ENCODE assay signal across 14 cellular contexts in genomic region chr11:1560011-1560579, GRCh38. TPM values are rescaled to one million over a fixed set of nuclear protein-coding genes. Genes with fewer than 3 reads are reported as not detected.
DNase-seq lines count a peak whose midpoint lies in the region; ATAC-seq, FAIRE-seq and TF ChIP-seq lines count a peak whose summit lies in the region.
"Had no signal": no experiment of that assay in that cellular context is flagged by ENCODE, and none has a peak within 500 bp of the region (broad histone marks: within the 10 kb centered on the region; RNA-seq: fewer than 3 reads in every experiment).

No MANE protein-coding gene starts in this region.

- no peak for FAIRE-seq in kidney (lab: Jason Lieb, UNC)
- FAIRE-seq: colon had no signal

- H3K9ac ChIP-seq in kidney (ENCODE audit: low read length in 2 of 2), result peak overlapping the region in 1 of 2 donors; percentile 59

- H3K4me1 ChIP-seq in body of pancreas (peaks cover 68% of the 10 kb centered on the region), kidney (ENCODE audit: control insufficient read depth in 1 of 2, insufficient read depth in 1 of 2, low read depth in 1 of 2, low read length in 2 of 2) (peaks cover 3 to 21% of the 10 kb centered on the region in 2 donors), gastrocnemius medialis (peaks cover 21 to 46% of the 10 kb centered on the region in 2 donors)

- in situ Hi-C loops in gastrocnemius medialis (cut with MboI; ENCODE audit: low sequenced_read_pairs in 4 of 4), result no loop called here

- H3K27me3 Mint-ChIP-seq in activated T-cell treated with anti-CD3 and anti-CD28 coated beads, Interleukin-2, amount 50 U/mL, for 72 hours (ENCODE audit: low read depth), result no peaks in the 10 kb centered on the region
- H3K27me3 Mint-ChIP-seq: activated naive CD8-positive, alpha-beta T cell; stimulated activated naive CD8-positive, alpha-beta T cell treated with anti-CD3 and anti-CD28 coated beads, Interleukin-15, Interleukin-2, amounts not matched to agents 100 ng/mL and 50 ng/mL, for 24 hours had no signal

- TF ChIP-seq POLR2A in body of pancreas (IDR thresholded peaks at IDR 0.05) (no peak), gastrocnemius medialis (IDR thresholded peaks at IDR 0.05) (no peak)

- TF ChIP-seq CTCF in body of pancreas (IDR thresholded peaks at IDR 0.05) (no peak), kidney (IDR thresholded peaks at IDR 0.05; ENCODE audit: borderline replicate concordance, extremely low read depth, insufficient read depth) (no peak), gastrocnemius medialis (IDR thresholded peaks at IDR 0.05 in 4 of 5, conservative IDR thresholded peaks at IDR 0.05 in 1 of 5) (no peak)

- H3K9me3 ChIP-seq in body of pancreas (no peaks in the 10 kb centered on the region), kidney (ENCODE audit: control insufficient read depth in 1 of 2, low read length in 2 of 2) (no peaks in the 10 kb centered on the region), gastrocnemius medialis (no peaks in the 10 kb centered on the region)

- no peak overlapping the region for H3K4me3 ChIP-seq in body of pancreas
- no peak overlapping the region for H3K4me3 ChIP-seq in kidney (ENCODE audit: low read length in 2 of 2)
- H3K4me3 ChIP-seq in gastrocnemius medialis, result no peak overlapping the region

- ATAC-seq in body of pancreas (no peak), gastrocnemius medialis (peak in 1 of 2 donors; percentile 3), HG03378 (IDR thresholded peaks at IDR 0.05; ENCODE audit: unreplicated experiment) (no peak)
- no peak for ATAC-seq in activated T-cell treated with anti-CD3 and anti-CD28 coated beads, Interleukin-2, amount 50 U/mL, for 72 hours (replicated peaks in 1 of 2)

- WGBS in body of pancreas, 2 donors, result 83 to 92% methylated on average over 5 to 13 of the region's 13 CpGs

- H3K36me3 Mint-ChIP-seq in activated T-cell treated with anti-CD3 and anti-CD28 coated beads, Interleukin-2, amount 50 U/mL, for 72 hours (ENCODE audit: insufficient read depth in 2 of 2), result no peaks in the 10 kb centered on the region
- H3K36me3 Mint-ChIP-seq: activated naive CD8-positive, alpha-beta T cell; WTC11 had no signal

- DNase-seq in 8988T (peak; percentile 34), body of pancreas (no peak), kidney (peak; percentile 73), gastrocnemius medialis (no peak), globus pallidus (ENCODE audit: low spot score) (no peak), GM03348 (ENCODE audit: low spot score) (no peak)
- DNase-seq in activated T-cell treated with anti-CD3 and anti-CD28 coated beads, Interleukin-2, amount 50 U/mL, for 72 hours, result no peak
- DNase-seq: NCI-H2081 had no signal

- no peaks in the 10 kb centered on the region for H3K27me3 ChIP-seq in body of pancreas
- no peaks in the 10 kb centered on the region for H3K27me3 ChIP-seq in gastrocnemius medialis

- peaks cover 0 to 5% of the 10 kb centered on the region in 2 donors for H3K36me3 ChIP-seq in body of pancreas (replicated peaks in 1 of 2; ENCODE audit: insufficient read depth in 1 of 2, low read depth in 2 of 2)
- no peaks in the 10 kb centered on the region for H3K36me3 ChIP-seq in kidney (ENCODE audit: control insufficient read depth in 1 of 2, insufficient read depth in 2 of 2, low read length in 2 of 2)
- H3K36me3 ChIP-seq in gastrocnemius medialis, result no peaks in the 10 kb centered on the region

- intact Hi-C loops in body of pancreas (cut with DNase I), result no loop called here
- intact Hi-C loops in kidney (cut with DNase I), result no loop called here
- intact Hi-C loops in gastrocnemius medialis (cut with DNase I; ENCODE audit: low total_unique reads), result no loop called here

- H3K4me3 Mint-ChIP-seq in activated T-cell treated with anti-CD3 and anti-CD28 coated beads, Interleukin-2, amount 50 U/mL, for 72 hours, result no peak overlapping the region
- H3K4me3 Mint-ChIP-seq: activated naive CD8-positive, alpha-beta T cell; stimulated activated naive CD8-positive, alpha-beta T cell treated with anti-CD3 and anti-CD28 coated beads, Interleukin-15, Interleukin-2, amounts not matched to agents 100 ng/mL and 50 ng/mL, for 24 hours; WTC11 had no signal

- peak overlapping the region; percentile 94 to 99 (median 98) for H3K27ac ChIP-seq in body of pancreas
- H3K27ac ChIP-seq in kidney (ENCODE audit: low read depth in 2 of 2, low read length in 2 of 2), result peak overlapping the region; percentile 90 to 95
- peak overlapping the region; percentile 87 to 95 (median 92) for H3K27ac ChIP-seq in gastrocnemius medialis

- no peaks in the 10 kb centered on the region for H3K4me1 Mint-ChIP-seq in activated T-cell treated with anti-CD3 and anti-CD28 coated beads, Interleukin-2, amount 50 U/mL, for 72 hours (ENCODE audit: low read depth)

- no peak overlapping the region for H3K27ac Mint-ChIP-seq in activated T-cell treated with anti-CD3 and anti-CD28 coated beads, Interleukin-2, amount 50 U/mL, for 72 hours
- H3K27ac Mint-ChIP-seq: activated naive CD8-positive, alpha-beta T cell; stimulated activated naive CD8-positive, alpha-beta T cell treated with anti-CD3 and anti-CD28 coated beads, Interleukin-15, Interleukin-2, amounts not matched to agents 100 ng/mL and 50 ng/mL, for 24 hours; WTC11 had no signal

- no peaks in the 10 kb centered on the region for H3K9me3 Mint-ChIP-seq in activated T-cell treated with anti-CD3 and anti-CD28 coated beads, Interleukin-2, amount 50 U/mL, for 72 hours
- H3K9me3 Mint-ChIP-seq: stimulated activated naive CD8-positive, alpha-beta T cell treated with anti-CD3 and anti-CD28 coated beads, Interleukin-15, Interleukin-2, amounts not matched to agents 100 ng/mL and 50 ng/mL, for 24 hours; WTC11 had no signal

RNA-seq across cellular contexts. Expression of gene DUSP8, which starts 12.0 kb away (rescaled TPM):
- 10 to 100 TPM in 1 of 2 donors, 1 to 10 TPM in 1; 7.0 to 19.1 TPM for total RNA-seq in body of pancreas
- total RNA-seq in kidney, result 9.1 TPM
- polyA plus RNA-seq in kidney (ENCODE audit: insufficient read depth, low read depth, low replicate concordance), result 1.9 TPM
- 10 to 100 TPM in 1 of 4 donors, 1 to 10 TPM in 3; 2.6 to 25.9 (median 6.3) TPM for total RNA-seq in gastrocnemius medialis
- 1 to 10 TPM; 2.8 to 5.1 TPM for total RNA-seq in activated T-cell treated with anti-CD3 and anti-CD28 coated beads, Interleukin-2, amount 50 U/mL, for 72 hours

RNA-seq across cellular contexts. Expression of gene KRTAP5-1, which starts 25.0 kb away (rescaled TPM):
- total RNA-seq in body of pancreas (not detected), kidney (not detected), gastrocnemius medialis (not detected)
- polyA plus RNA-seq in kidney (ENCODE audit: insufficient read depth, low read depth, low replicate concordance), result not detected
- not detected for total RNA-seq in activated T-cell treated with anti-CD3 and anti-CD28 coated beads, Interleukin-2, amount 50 U/mL, for 72 hours
- total RNA-seq: fibroblast of lung, WTC11 had no signal
- polyA plus RNA-seq: fibroblast of lung had no signal

RNA-seq across cellular contexts. Expression of gene KRTAP5-2, which starts 38.0 kb away (rescaled TPM):
- total RNA-seq in body of pancreas, result not detected
- not detected for total RNA-seq in kidney
- not detected for polyA plus RNA-seq in kidney (ENCODE audit: insufficient read depth, low read depth, low replicate concordance)
- total RNA-seq in gastrocnemius medialis, result not detected
- total RNA-seq in activated T-cell treated with anti-CD3 and anti-CD28 coated beads, Interleukin-2, amount 50 U/mL, for 72 hours, result not detected
- total RNA-seq: fibroblast of lung, WTC11 had no signal
- polyA plus RNA-seq: fibroblast of lung had no signal

RNA-seq across cellular contexts. Expression of gene KRTAP5-3, which starts 48.2 kb away (rescaled TPM):
- not detected for total RNA-seq in body of pancreas
- total RNA-seq in kidney, result not detected
- not detected for polyA plus RNA-seq in kidney (ENCODE audit: insufficient read depth, low read depth, low replicate concordance)
- not detected for total RNA-seq in gastrocnemius medialis
- total RNA-seq in activated T-cell treated with anti-CD3 and anti-CD28 coated beads, Interleukin-2, amount 50 U/mL, for 72 hours, result not detected
- total RNA-seq: fibroblast of lung, WTC11 had no signal
- polyA plus RNA-seq: fibroblast of lung had no signal

Comparison
In these comparisons a context has a peak if more than half of its experiments do, and no peak if none do; other contexts are left out.
1. DNase-seq: peak in 8988T (single experiment) and kidney (single experiment); none in body of pancreas (0 of 4), gastrocnemius medialis (0 of 2), globus pallidus (single experiment), GM03348 (single experiment) and activated T-cell treated with anti-CD3 and anti-CD28 coated beads, Interleukin-2, amount 50 U/mL, for 72 hours (0 of 2).
2. Peak in every context shown above with its lines, with median percentiles within 50 percentile points of each other: H3K27ac ChIP-seq.